ENCODE assay signal across 23 cellular contexts in the genomic region with DNA sequence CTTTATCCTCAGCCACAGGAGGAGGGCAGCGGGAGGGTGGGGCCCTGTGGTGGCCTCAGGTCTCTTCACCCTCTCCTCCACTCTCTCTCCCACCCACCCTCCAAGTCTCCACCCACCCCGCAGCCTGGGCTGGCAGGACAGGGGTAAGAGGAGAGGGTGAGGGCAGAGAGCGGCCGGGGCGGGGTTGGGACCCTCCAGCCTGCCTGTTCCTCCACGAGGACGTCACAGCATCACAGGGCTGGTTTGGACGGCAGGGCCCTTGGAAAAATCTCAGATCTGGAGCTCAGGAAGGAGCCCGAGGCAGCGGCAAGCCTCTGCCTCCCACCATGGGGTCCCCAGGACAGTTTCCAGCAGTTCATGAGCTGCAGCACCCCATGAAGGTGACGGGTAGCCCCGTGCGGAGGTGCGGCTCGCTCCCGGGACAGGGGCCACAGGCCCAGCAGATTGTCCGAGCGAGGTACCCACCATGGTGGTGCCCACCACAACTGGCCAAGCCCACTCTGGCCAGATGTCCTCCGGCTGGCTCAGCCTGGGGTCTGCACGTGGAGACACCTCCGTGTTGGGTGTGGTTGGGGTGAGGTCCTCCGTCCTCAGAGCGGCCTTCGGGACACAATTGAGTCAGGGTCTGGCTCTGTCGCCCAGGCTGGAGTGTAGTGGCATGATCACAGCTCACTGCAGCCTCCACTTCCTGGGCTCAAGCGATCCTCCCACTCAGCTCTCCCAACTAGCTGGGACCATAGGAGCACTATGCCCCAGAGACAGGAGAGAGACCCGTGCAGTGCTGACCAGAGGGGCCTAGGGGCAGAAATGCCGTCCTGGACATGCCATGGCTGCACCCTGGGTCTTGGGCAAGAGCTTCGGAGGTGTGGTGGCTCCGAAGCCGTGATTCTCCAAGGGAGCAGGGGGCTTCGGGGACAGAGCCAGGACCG. TPM values are rescaled to one million over a fixed set of nuclear protein-coding genes. Genes with fewer than 3 reads are reported as not detected.
"Had no signal": no experiment of that assay in that cellular context is flagged by ENCODE, and none has a peak within 500 bp of the region (broad histone marks: within the 10 kb centered on the region; RNA-seq: fewer than 3 reads in every experiment).

No MANE protein-coding gene starts in this region.

- H3K27me3 ChIP-seq: neural progenitor cell had no signal

- H3K27ac ChIP-seq: epithelial cell of prostate, esophagus muscularis mucosa, gastrocnemius medialis, heart right ventricle, neural progenitor cell, stomach, thoracic aorta, transverse colon had no signal

- ATAC-seq: effector memory CD8-positive, alpha-beta T cell; gastrocnemius medialis; heart right ventricle; mucosa of descending colon; naive thymus-derived CD8-positive, alpha-beta T cell had no signal

- H3K27ac Mint-ChIP-seq: dendritic cell treated with granulocyte-macrophage colony-stimulating factor and Interleukin-4, amounts not matched to agents 40 ng/mL and 50 ng/mL, for 4 days; effector memory CD8-positive, alpha-beta T cell; neural progenitor cell had no signal

- H3K9me3 ChIP-seq: esophagus muscularis mucosa, gastrocnemius medialis, heart right ventricle, mucosa of descending colon, stomach, thoracic aorta, transverse colon had no signal

- H3K9me3 Mint-ChIP-seq: dendritic cell treated with granulocyte-macrophage colony-stimulating factor and Interleukin-4, amounts not matched to agents 40 ng/mL and 50 ng/mL, for 4 days; effector memory CD8-positive, alpha-beta T cell; naive thymus-derived CD8-positive, alpha-beta T cell had no signal

- FAIRE-seq: islet of Langerhans, small intestine had no signal

- H3K4me3 Mint-ChIP-seq: dendritic cell treated with granulocyte-macrophage colony-stimulating factor and Interleukin-4, amounts not matched to agents 40 ng/mL and 50 ng/mL, for 4 days; effector memory CD8-positive, alpha-beta T cell; naive thymus-derived CD8-positive, alpha-beta T cell; neural progenitor cell had no signal

- DNase-seq: effector memory CD8-positive, alpha-beta T cell; gastrocnemius medialis; heart right ventricle; hypothalamus; kidney glomerular epithelial cell; mammary epithelial cell; naive thymus-derived CD8-positive, alpha-beta T cell; occipital lobe; small intestine; stimulated activated CD4-positive, alpha-beta T cell treated with anti-CD3 and anti-CD28 coated beads, Interleukin-12 subunit alpha, Interleukin-12 subunit beta, amount 100 ng/mL, for 4 hours; stimulated activated naive CD4-positive, alpha-beta T cell; stomach; substantia nigra; transverse colon had no signal

- H3K9ac ChIP-seq: neural progenitor cell had no signal

- H3K36me3 Mint-ChIP-seq: naive thymus-derived CD8-positive, alpha-beta T cell; neural progenitor cell had no signal

- H3K4me1 ChIP-seq: gastrocnemius medialis, heart right ventricle had no signal

- H2AFZ ChIP-seq: neural progenitor cell had no signal

- H3K36me3 ChIP-seq: esophagus muscularis mucosa, gastrocnemius medialis, heart right ventricle, neural progenitor cell, stomach, thoracic aorta, transverse colon had no signal

- H3K4me3 ChIP-seq: esophagus muscularis mucosa, gastrocnemius medialis, heart right ventricle, mucosa of descending colon, neural progenitor cell, stomach, thoracic aorta, transverse colon had no signal

RNA-seq across cellular contexts. Expression of a gene that starts 21.4 kb away (rescaled TPM):
- total RNA-seq: fibroblast of villous mesenchyme; mammary epithelial cell; naive thymus-derived CD8-positive, alpha-beta T cell; occipital lobe; pulmonary artery endothelial cell had no signal
- polyA plus RNA-seq: mammary epithelial cell; naive thymus-derived CD8-positive, alpha-beta T cell had no signal

RNA-seq across cellular contexts. Expression of a gene that starts 36.8 kb away (rescaled TPM):
- total RNA-seq: fibroblast of villous mesenchyme; mammary epithelial cell; naive thymus-derived CD8-positive, alpha-beta T cell; occipital lobe; pulmonary artery endothelial cell had no signal
- polyA plus RNA-seq: mammary epithelial cell; naive thymus-derived CD8-positive, alpha-beta T cell had no signal

RNA-seq across cellular contexts. Expression of a gene that starts 47.3 kb away (rescaled TPM):
- total RNA-seq: fibroblast of villous mesenchyme; mammary epithelial cell; naive thymus-derived CD8-positive, alpha-beta T cell; occipital lobe; pulmonary artery endothelial cell had no signal
- polyA plus RNA-seq: mammary epithelial cell; naive thymus-derived CD8-positive, alpha-beta T cell had no signal

RNA-seq across cellular contexts. Expression of a gene that starts 52.2 kb away (rescaled TPM):
- total RNA-seq: fibroblast of villous mesenchyme; mammary epithelial cell; naive thymus-derived CD8-positive, alpha-beta T cell; occipital lobe; pulmonary artery endothelial cell had no signal
- polyA plus RNA-seq: mammary epithelial cell; naive thymus-derived CD8-positive, alpha-beta T cell had no signal
